In genomic region chrX:9902651-9903050, GRCh38 we compare ENCODE assay signal across 19 cellular contexts.
A peak's percentile ranks its signal among the peaks of the same experiment; 100 is the strongest.
DNase-seq lines count a peak whose midpoint lies in the region; ATAC-seq and TF ChIP-seq lines count a peak whose summit lies in the region.
"Had no signal": no experiment of that assay in that cellular context is flagged by ENCODE, and none has a peak within 500 bp of the region (broad histone marks: within the 10 kb centered on the region; RNA-seq: fewer than 3 reads in every experiment).

No MANE protein-coding gene starts in this region.

- no peak for TF ChIP-seq CTCF in epithelial cell of esophagus (IDR thresholded peaks at IDR 0.05; ENCODE audit: insufficient read depth, low read depth, low read length, missing control alignments)
- no peak for TF ChIP-seq CTCF in prostate gland (IDR thresholded peaks at IDR 0.05)
- TF ChIP-seq CTCF in BE2C (IDR thresholded peaks at IDR 0.05; ENCODE audit: low read depth, low read length) = no peak

- intact Hi-C loops in prostate gland (cut with DNase I) = no loop called here

- no peaks in the 10 kb centered on the region for H3K27me3 ChIP-seq in prostate gland (replicated peaks; ENCODE audit: insufficient read depth)
- no peaks in the 10 kb centered on the region for H3K27me3 ChIP-seq in BE2C
- H3K27me3 ChIP-seq: neutrophil, right lobe of liver had no signal

- ATAC-seq in activated T-cell treated with anti-CD3 and anti-CD28 coated beads, Interleukin-2, amount 50 U/mL, for 72 hours (replicated peaks in 1 of 2) = no peak
- no peak for ATAC-seq in GM21576 (IDR thresholded peaks at IDR 0.05; ENCODE audit: unreplicated experiment)
- ATAC-seq: right lobe of liver had no signal

- WGBS in prostate gland = 53% methylated on average over 6 of the region's 6 CpGs

- peaks cover 6% of the 10 kb centered on the region for H3K4me1 Mint-ChIP-seq in activated T-cell treated with anti-CD3 and anti-CD28 coated beads, Interleukin-2, amount 50 U/mL, for 72 hours (ENCODE audit: low read depth)
- H3K4me1 Mint-ChIP-seq: activated B cell treated with CpG ODN at 0.5 μM for 24 hours had no signal

- H3K4me3 ChIP-seq in epithelial cell of esophagus (ENCODE audit: low read length) (no peak overlapping the region), prostate gland (no peak overlapping the region), BE2C (ENCODE audit: low read depth, low read length) (no peak overlapping the region)
- H3K4me3 ChIP-seq: right lobe of liver had no signal

- H3K4me3 Mint-ChIP-seq in activated T-cell treated with anti-CD3 and anti-CD28 coated beads, Interleukin-2, amount 50 U/mL, for 72 hours = no peak overlapping the region
- H3K4me3 Mint-ChIP-seq: activated B cell treated with CpG ODN at 0.5 μM for 24 hours; activated T-helper 1 cell treated with anti-CD3 and anti-CD28 coated beads, Interleukin-12 subunit alpha, Interleukin-12 subunit beta, Interleukin-2, Interleukin-4 antibody, amounts not matched to agents 30 ng/mL and 10 ng/mL and 1 ng/mL, durations not matched to agents 14 hours and 24 hours and 36 hours; T-helper 1 cell treated with Interleukin-12 subunit alpha and Interleukin-12 subunit beta and Interleukin-4 antibody, amounts not matched to agents 30 μg/mL and 1 μg/mL, for 36 hours had no signal

- no peaks in the 10 kb centered on the region for H3K4me1 ChIP-seq in prostate gland (replicated peaks)
- no peaks in the 10 kb centered on the region for H3K4me1 ChIP-seq in BE2C
- H3K4me1 ChIP-seq: right lobe of liver had no signal

- H3K36me3 ChIP-seq in prostate gland = no peaks in the 10 kb centered on the region
- no peaks in the 10 kb centered on the region for H3K36me3 ChIP-seq in BE2C
- H3K36me3 ChIP-seq: neutrophil had no signal

- H3K27ac Mint-ChIP-seq in activated T-cell treated with anti-CD3 and anti-CD28 coated beads, Interleukin-2, amount 50 U/mL, for 72 hours = no peak overlapping the region
- H3K27ac Mint-ChIP-seq: activated B cell treated with CpG ODN at 0.5 μM for 24 hours; activated T-helper 1 cell treated with anti-CD3 and anti-CD28 coated beads, Interleukin-12 subunit alpha, Interleukin-12 subunit beta, Interleukin-2, Interleukin-4 antibody, amounts not matched to agents 30 ng/mL and 10 ng/mL and 1 ng/mL, durations not matched to agents 14 hours and 24 hours and 36 hours; T-helper 1 cell treated with Interleukin-12 subunit alpha and Interleukin-12 subunit beta and Interleukin-4 antibody, amounts not matched to agents 30 μg/mL and 1 μg/mL, for 36 hours had no signal

- no peak for TF ChIP-seq POLR2A in prostate gland (IDR thresholded peaks at IDR 0.05)

- no peaks in the 10 kb centered on the region for H3K36me3 Mint-ChIP-seq in activated T-cell treated with anti-CD3 and anti-CD28 coated beads, Interleukin-2, amount 50 U/mL, for 72 hours (ENCODE audit: insufficient read depth in 2 of 2)

- H3K27ac ChIP-seq in prostate gland = no peak overlapping the region
- H3K27ac ChIP-seq: HL-60, neutrophil, right lobe of liver had no signal

- H3K9me3 ChIP-seq in prostate gland (no peaks in the 10 kb centered on the region), BE2C (no peaks in the 10 kb centered on the region)
- H3K9me3 ChIP-seq: neutrophil, right lobe of liver had no signal

- H3K9me3 Mint-ChIP-seq in activated T-cell treated with anti-CD3 and anti-CD28 coated beads, Interleukin-2, amount 50 U/mL, for 72 hours = no peaks in the 10 kb centered on the region
- H3K9me3 Mint-ChIP-seq: activated B cell treated with CpG ODN at 0.5 μM for 24 hours; activated T-helper 1 cell treated with anti-CD3 and anti-CD28 coated beads, Interleukin-12 subunit alpha, Interleukin-12 subunit beta, Interleukin-2, Interleukin-4 antibody, amounts not matched to agents 30 ng/mL and 10 ng/mL and 1 ng/mL, durations not matched to agents 14 hours and 24 hours and 36 hours; T-helper 1 cell treated with Interleukin-12 subunit alpha and Interleukin-12 subunit beta and Interleukin-4 antibody, amounts not matched to agents 30 μg/mL and 1 μg/mL, for 36 hours had no signal

- DNase-seq in GM03348 (ENCODE audit: low spot score) (peak; percentile 31), RPMI7951 (ENCODE audit: low read depth) (peak; percentile 85), epithelial cell of esophagus (ENCODE audit: low read depth) (peak; percentile 54), prostate gland (ENCODE audit: low spot score) (peak; percentile 40), BE2C (no peak), HT-29 (ENCODE audit: low spot score) (no peak)
- no peak for DNase-seq in activated T-cell treated with anti-CD3 and anti-CD28 coated beads, Interleukin-2, amount 50 U/mL, for 72 hours
- DNase-seq: activated B cell treated with CpG ODN at 0.5 μM for 24 hours; activated CD8-positive, alpha-beta memory T cell treated with anti-CD3 and anti-CD28 coated beads for 24 hours; cerebellar nuclear complex; KG1; NCI-H1105; right lobe of liver; SHP77 treated with DMSO at 0.1 percent for 48 hours had no signal

- H3K27me3 Mint-ChIP-seq in activated T-cell treated with anti-CD3 and anti-CD28 coated beads, Interleukin-2, amount 50 U/mL, for 72 hours (ENCODE audit: low read depth) = peaks cover 40% of the 10 kb centered on the region
- H3K27me3 Mint-ChIP-seq: activated B cell treated with CpG ODN at 0.5 μM for 24 hours had no signal

Comparison
In these comparisons a context has a peak if more than half of its experiments do, and no peak if none do; other contexts are left out.
1. DNase-seq: peak in GM03348 (single experiment), RPMI7951 (single experiment), epithelial cell of esophagus (single experiment) and prostate gland (single experiment); none in BE2C (single experiment), HT-29 (single experiment) and activated T-cell treated with anti-CD3 and anti-CD28 coated beads, Interleukin-2, amount 50 U/mL, for 72 hours (0 of 2).